Comparison of ENCODE assay signal across 13 cellular contexts in genomic region chr3:118802325-118803095, GRCh38.
DNase-seq lines count a peak whose midpoint lies in the region; ATAC-seq and TF ChIP-seq lines count a peak whose summit lies in the region.
"Had no signal": no experiment of that assay in that cellular context is flagged by ENCODE, and none has a peak within 500 bp of the region (broad histone marks: within the 10 kb centered on the region; RNA-seq: fewer than 3 reads in every experiment).

No MANE protein-coding gene starts in this region.

- no peak overlapping the region for H2BK12ac ChIP-seq in neuronal stem cell (ENCODE audit: low read length)

- peak; percentile 45 for ATAC-seq in body of pancreas
- no peak for ATAC-seq in HG02973 (IDR thresholded peaks at IDR 0.05; ENCODE audit: unreplicated experiment)
- ATAC-seq in GM18909 (IDR thresholded peaks at IDR 0.05; ENCODE audit: poor library complexity, unreplicated experiment), result no peak
- ATAC-seq: SK-N-SH treated with all-trans-retinoic acid at 6 μM for 48 hours had no signal

- no peaks in the 10 kb centered on the region for H3K79me1 ChIP-seq in neuronal stem cell (ENCODE audit: low read depth, low read length)

- no peak overlapping the region for H4K91ac ChIP-seq in neuronal stem cell (ENCODE audit: low read depth, low read length, poor library complexity)

- no peaks in the 10 kb centered on the region for H3K36me3 ChIP-seq in body of pancreas (replicated peaks in 1 of 2; ENCODE audit: insufficient read depth in 1 of 2, low read depth in 2 of 2)
- no peaks in the 10 kb centered on the region for H3K36me3 ChIP-seq in neuronal stem cell (replicated peaks in 1 of 2; ENCODE audit: control insufficient read depth in 2 of 2, insufficient read depth in 2 of 2, low read length in 2 of 2)

- H2BK5ac ChIP-seq in neuronal stem cell (ENCODE audit: low read length), result no peak overlapping the region

- no peaks in the 10 kb centered on the region for H3K27me3 ChIP-seq in body of pancreas
- H3K27me3 ChIP-seq in neuronal stem cell (ENCODE audit: control insufficient read depth in 3 of 3, insufficient read depth in 3 of 3, low read depth in 1 of 3, low read length in 3 of 3), result no peaks in the 10 kb centered on the region

- intact Hi-C loops in body of pancreas (cut with DNase I), result no loop called here

- H2AFZ ChIP-seq in neuronal stem cell (ENCODE audit: low read length), result no peak overlapping the region

- TF ChIP-seq CTCF in body of pancreas (IDR thresholded peaks at IDR 0.05), result no peak

- H3K18ac ChIP-seq in neuronal stem cell (ENCODE audit: low read length), result no peak overlapping the region

- DNase-seq in DMS79 (lab: John Stamatoyannopoulos, UW) (peak; percentile 51), DMS79 treated with DMSO at 0.1 percent for 48 hours (lab: John Stamatoyannopoulos, UW) (no peak), NCI-H2029 treated with DMSO at 0.1 percent for 48 hours (lab: John Stamatoyannopoulos, UW) (peak; percentile 43), body of pancreas (peak in 3 of 4 donors; percentile 20 to 49 (median 32)), neuronal stem cell (ENCODE audit: low spot score) (no peak), ecto neural progenitor cell (ENCODE audit: low spot score) (no peak)
- DNase-seq: 8988T; CD4-positive, alpha-beta memory T cell; GF-D8; NCI-H748 treated with DMSO at 0.1 percent for 48 hours had no signal

- no peak overlapping the region for H2BK15ac ChIP-seq in neuronal stem cell (ENCODE audit: low read length)

- 27 to 55% methylated on average over 9 to 13 of the region's 13 CpGs for WGBS in body of pancreas, 2 donors
- no CpG with 5 or more reads among the region's 13 CpGs for WGBS in neuronal stem cell (ENCODE audit: extremely low coverage in 2 of 2, insufficient read length in 2 of 2, insufficient replicate concordance in 1 of 2), 2 donors

- H4K8ac ChIP-seq in neuronal stem cell (ENCODE audit: low read depth, low read length), result no peak overlapping the region

- peak overlapping the region; percentile 6 for H3K14ac ChIP-seq in neuronal stem cell (ENCODE audit: low read length)

- no peak overlapping the region for H3K4me3 ChIP-seq in body of pancreas
- H3K4me3 ChIP-seq in neuronal stem cell (ENCODE audit: low read length in 2 of 2), result no peak overlapping the region

- H3K9me3 ChIP-seq in body of pancreas, result no peaks in the 10 kb centered on the region
- H3K9me3 ChIP-seq in neuronal stem cell (replicated peaks in 1 of 2; ENCODE audit: control insufficient read depth in 2 of 2, insufficient read depth in 1 of 2, low read depth in 1 of 2, low read length in 2 of 2), result no peaks in the 10 kb centered on the region

- no peak overlapping the region for H2AK5ac ChIP-seq in neuronal stem cell (ENCODE audit: low read depth, low read length)

- H3K4me2 ChIP-seq in neuronal stem cell (ENCODE audit: insufficient read depth, low read length, poor library complexity, severe bottlenecking), result no peak overlapping the region

- H3K4ac ChIP-seq in neuronal stem cell (ENCODE audit: low read length), result no peak overlapping the region

- TF ChIP-seq POLR2A in body of pancreas (IDR thresholded peaks at IDR 0.05), result no peak

- H3K27ac ChIP-seq in body of pancreas, result no peak overlapping the region
- no peak overlapping the region for H3K27ac ChIP-seq in neuronal stem cell (replicated peaks; ENCODE audit: low read length)

- H2BK120ac ChIP-seq in neuronal stem cell (ENCODE audit: low read depth, low read length), result no peak overlapping the region

- H3K9ac ChIP-seq in neuronal stem cell (ENCODE audit: low read depth, low read length, poor library complexity), result no peak overlapping the region

- H3K23ac ChIP-seq in neuronal stem cell (ENCODE audit: low read depth, low read length, poor library complexity), result no peak overlapping the region

- H3K4me1 ChIP-seq in body of pancreas (peaks cover 20% of the 10 kb centered on the region), neuronal stem cell (ENCODE audit: control insufficient read depth in 2 of 2, insufficient read depth in 1 of 2, low read depth in 1 of 2, low read length in 2 of 2) (no peaks in the 10 kb centered on the region)

Comparison
In these comparisons a context has a peak if more than half of its experiments do, and no peak if none do; other contexts are left out.
1. DNase-seq: peak in DMS79 (single experiment), NCI-H2029 treated with DMSO at 0.1 percent for 48 hours (single experiment) and body of pancreas (3 of 4); none in DMS79 treated with DMSO at 0.1 percent for 48 hours (single experiment), neuronal stem cell (single experiment) and ecto neural progenitor cell (single experiment).